Comparison of ENCODE assay signal across 8 cellular contexts in genomic region chr10:110681023-110681681, GRCh38. TPM values are rescaled to one million over a fixed set of nuclear protein-coding genes. Genes with fewer than 3 reads are reported as not detected.
DNase-seq lines count a peak whose midpoint lies in the region; ATAC-seq, FAIRE-seq and TF ChIP-seq lines count a peak whose summit lies in the region.

No MANE protein-coding gene starts in this region.

- H2AFZ ChIP-seq in H1 (ENCODE audit: low read length), result no peak overlapping the region

- H4K8ac ChIP-seq in H1 (ENCODE audit: extremely low read depth, insufficient read depth, low read length), result no peak overlapping the region

- no peak overlapping the region for H3K4me2 ChIP-seq in H1 (ENCODE audit: insufficient read depth in 1 of 2, low read depth in 2 of 2, low read length in 2 of 2)

- no peaks in the 10 kb centered on the region for H3K79me1 ChIP-seq in H1 (ENCODE audit: low read depth, low read length)

- no peak overlapping the region for H3K23ac ChIP-seq in H1 (ENCODE audit: insufficient read length)

- no peaks in the 10 kb centered on the region for H3K9me3 ChIP-seq in CD8-positive, alpha-beta memory T cell (ENCODE audit: low read length)
- H3K9me3 ChIP-seq in H1 (ENCODE audit: insufficient read depth in 2 of 2, low read depth in 1 of 2, low read length in 1 of 2), result no peaks in the 10 kb centered on the region

- no peak overlapping the region for H2BK120ac ChIP-seq in H1 (replicated peaks; ENCODE audit: low read depth, low read length)

- H3K4me3 ChIP-seq in CD8-positive, alpha-beta memory T cell (ENCODE audit: low read length), result no peak overlapping the region
- H3K4me3 ChIP-seq in H1 (ENCODE audit: extremely low read depth in 1 of 4, insufficient read depth in 2 of 4, low read depth in 3 of 4, low read length in 4 of 4), result no peak overlapping the region

- H3K4ac ChIP-seq in H1 (replicated peaks; ENCODE audit: insufficient read length, low read depth, low read length), result no peak overlapping the region

- H3K36me3 ChIP-seq in CD8-positive, alpha-beta memory T cell (ENCODE audit: insufficient read depth, low read length), result no peaks in the 10 kb centered on the region
- H3K36me3 ChIP-seq in H1 (ENCODE audit: control insufficient read depth in 2 of 4, insufficient read depth in 4 of 4, low read length in 3 of 4), result no peaks in the 10 kb centered on the region

- H2BK5ac ChIP-seq in H1 (ENCODE audit: low read depth, low read length), result no peak overlapping the region

- FAIRE-seq in H1 (lab: Jason Lieb, UNC), result peak; percentile 79

- TF ChIP-seq CTCF in H1 (IDR thresholded peaks at IDR 0.05; ENCODE audit: control extremely low read depth in 1 of 3, insufficient read depth in 1 of 3, low read depth in 1 of 3, low read length in 3 of 3) (peak; percentile 69 to 87 (median 86)), natural killer cell (IDR thresholded peaks at IDR 0.05) (peak; percentile 22)

- H4K5ac ChIP-seq in H1 (ENCODE audit: insufficient read length, low read depth, low read length), result no peak overlapping the region

- no peak overlapping the region for H2BK15ac ChIP-seq in H1 (ENCODE audit: low read length)

- no peak overlapping the region for H3K9ac ChIP-seq in H1 (replicated peaks in 1 of 4; ENCODE audit: extremely low read depth in 1 of 4, low read depth in 3 of 4, low read length in 3 of 4)

- peaks cover 0 to 4% (median 0%) of the 10 kb centered on the region in 3 donors for H3K4me1 Mint-ChIP-seq in CD8-positive, alpha-beta memory T cell
- no peaks in the 10 kb centered on the region for H3K4me1 Mint-ChIP-seq in natural killer cell

- H3K4me3 Mint-ChIP-seq in CD8-positive, alpha-beta memory T cell, result no peak overlapping the region
- no peak overlapping the region for H3K4me3 Mint-ChIP-seq in natural killer cell

- no peaks in the 10 kb centered on the region for H3K23me2 ChIP-seq in H1 (ENCODE audit: low read depth, low read length)

- H3K27me3 Mint-ChIP-seq in CD8-positive, alpha-beta memory T cell, result peaks cover 10 to 42% of the 10 kb centered on the region in 2 donors
- peaks cover 15 to 53% of the 10 kb centered on the region in 2 donors for H3K27me3 Mint-ChIP-seq in natural killer cell (ENCODE audit: low read depth in 2 of 2)

- no peaks in the 10 kb centered on the region for H3K79me2 ChIP-seq in H1 (ENCODE audit: control insufficient read depth in 1 of 2, insufficient read depth in 2 of 2, low read length in 2 of 2)

- H3K56ac ChIP-seq in H1 (replicated peaks; ENCODE audit: insufficient read length, low read depth, low read length), result no peak overlapping the region

- peak in 3 of 5 donors; percentile 3 to 16 (median 4) for DNase-seq in CD8-positive, alpha-beta memory T cell
- DNase-seq in HCEC 1CT (peak; percentile 34), SHP77 treated with DMSO at 0.1 percent for 48 hours (lab: John Stamatoyannopoulos, UW) (peak; percentile 43), H1 (ENCODE audit: low read depth in 1 of 2, low spot score in 2 of 2) (peak in 1 of 2 experiments; percentile 69), natural killer cell (no peak), kidney glomerular epithelial cell (lab: John Stamatoyannopoulos, UW) (no peak), KG1 (lab: John Stamatoyannopoulos, UW) (no peak)
- DNase-seq in activated CD4-positive, CD25-positive, alpha-beta regulatory T cell treated with anti-CD3 and anti-CD28 coated beads, Interleukin-2, amount 50 U/mL, for 72 hours, result no peak

- ATAC-seq in natural killer cell, result peak; percentile 53 to 62 (median 59)

- H3K4me1 ChIP-seq in CD8-positive, alpha-beta memory T cell (ENCODE audit: insufficient read depth, low read length), result no peaks in the 10 kb centered on the region
- H3K4me1 ChIP-seq in H1 (replicated peaks in 1 of 4; ENCODE audit: control insufficient read depth in 3 of 4, insufficient read depth in 4 of 4, low read length in 3 of 4), result peaks cover 2 to 10% (median 6%) of the 10 kb centered on the region in 4 experiments; a peak in 5 of 7 replicates

- no peaks in the 10 kb centered on the region for H3K9me3 Mint-ChIP-seq in CD8-positive, alpha-beta memory T cell
- no peaks in the 10 kb centered on the region for H3K9me3 Mint-ChIP-seq in natural killer cell

- intact Hi-C loops in natural killer cell (cut with micrococcal nuclease), result loop anchor here (1.0 kb wide), 1 partner anchor 71 kb away; no protein-coding TSS in a partner anchor

- TF ChIP-seq RAD21 in H1 (IDR thresholded peaks at IDR 0.05 in 1 of 2, conservative IDR thresholded peaks at IDR 0.05 in 1 of 2; ENCODE audit: low read depth in 2 of 2, low read length in 2 of 2), result peak; percentile 66 to 69

- H4K91ac ChIP-seq in H1 (replicated peaks; ENCODE audit: insufficient read length, low read length), result no peak overlapping the region

- no peak overlapping the region for H3K18ac ChIP-seq in H1 (ENCODE audit: extremely low read depth, low read length)

- no peak overlapping the region for H2AK5ac ChIP-seq in H1 (ENCODE audit: low read depth, low read length)

- H3K27ac ChIP-seq in CD8-positive, alpha-beta memory T cell (ENCODE audit: low read depth, low read length), result no peak overlapping the region
- H3K27ac ChIP-seq in H1 (ENCODE audit: low read depth, low read length), result no peak overlapping the region

- peaks cover 0 to 4% (median 2%) of the 10 kb centered on the region in 3 donors for H3K36me3 Mint-ChIP-seq in CD8-positive, alpha-beta memory T cell
- no peaks in the 10 kb centered on the region for H3K36me3 Mint-ChIP-seq in natural killer cell

- CTCF ChIA-PET in CD8-positive, alpha-beta memory T cell (lab: Charles Lee), result interaction anchor here (0.8 to 1.5 kb wide), 5 partner anchors 9 to 371 kb away, joined by 3 to 10 read pairs (median 3); no protein-coding TSS in a partner anchor
- CTCF ChIA-PET in H1 (lab: Charles Lee; ENCODE audit: partially characterized antibody), result interaction anchor here (0.5 to 13.4 kb wide), 28 partner anchors 8 to 726 kb away, joined by 3 to 237 read pairs (median 5); partner anchors contain the start of gene RBM20

- no peak overlapping the region for H2BK12ac ChIP-seq in H1 (ENCODE audit: low read depth, low read length)

- 48% methylated on average over 7 of the region's 7 CpGs; no CpG with 5 or more reads in 1 of the 2 experiments for WGBS in H1 (ENCODE audit: extremely low coverage in 1 of 2, insufficient coverage in 1 of 2, insufficient read length in 1 of 2, insufficient replicate concordance in 2 of 2, low coverage in 1 of 2, low lambda C conversion rate in 2 of 2, missing lambda C conversion rate in 1 of 2), 2 experiments

- H4K20me1 ChIP-seq in H1 (replicated peaks in 1 of 2; ENCODE audit: control insufficient read depth in 1 of 2, insufficient read depth in 2 of 2, low read length in 2 of 2), result no peaks in the 10 kb centered on the region

- POLR2A ChIA-PET in CD8-positive, alpha-beta memory T cell (lab: Charles Lee), result no interaction called here
- POLR2A ChIA-PET in H1 (lab: Charles Lee; ENCODE audit: partially characterized antibody), result interaction anchor here (1.3 kb wide), 1 partner anchor 57 kb away, joined by 3 read pairs; no protein-coding TSS in a partner anchor

- H3K27me3 ChIP-seq in CD8-positive, alpha-beta memory T cell (ENCODE audit: insufficient read depth, low read length, poor library complexity, severe bottlenecking), result no peaks in the 10 kb centered on the region
- H3K27me3 ChIP-seq in H1 (replicated peaks in 1 of 4; ENCODE audit: control insufficient read depth in 3 of 4, extremely low read depth in 1 of 4, insufficient read depth in 3 of 4, low read length in 3 of 4), result no peaks in the 10 kb centered on the region

- no peak overlapping the region for H3K27ac Mint-ChIP-seq in CD8-positive, alpha-beta memory T cell
- no peak overlapping the region for H3K27ac Mint-ChIP-seq in natural killer cell

- H3K14ac ChIP-seq in H1 (ENCODE audit: insufficient read length), result no peak overlapping the region

- TF ChIP-seq POLR2A in H1 (IDR thresholded peaks at IDR 0.05; ENCODE audit: control extremely low read depth in 1 of 2, low read depth in 2 of 2, low read length in 2 of 2), result no peak

- H2BK20ac ChIP-seq in H1 (ENCODE audit: low read length), result no peak overlapping the region

- TF ChIP-seq EP300 in H1 (IDR thresholded peaks at IDR 0.05; ENCODE audit: borderline replicate concordance in 1 of 2, low read depth in 2 of 2, low read length in 2 of 2), result no peak

TF ChIP-seq in H1, 55 proteins besides CTCF, POLR2A, EP300 and RAD21:
- peak; percentile 73; the same call in 1 of the 2 replicates for TF ChIP-seq TEAD4 (IDR thresholded peaks at IDR 0.05; ENCODE audit: low read depth, low read length)
- no peak for TF ChIP-seq SAP30 (IDR thresholded peaks at IDR 0.05; ENCODE audit: insufficient read depth, insufficient replicate concordance, low read length)

RNA-seq across cellular contexts. Expression of gene RBM20, which starts 37.0 kb away (rescaled TPM):
- total RNA-seq in CD8-positive, alpha-beta memory T cell, result under 1 TPM; 0.07 to 0.09 TPM
- polyA plus RNA-seq in CD8-positive, alpha-beta memory T cell, result not detected
- 0.29 and 0.63 TPM in 2 replicates for total RNA-seq in H1 (2021; fragmentation: NEBNext Ultra II Directional; extraction: Animal tissue kit (Norgen Biotek cat#: 25700))
- 0.05 and 0.22 TPM in 2 replicates for polyA plus RNA-seq in H1 (2011; rRNA removed)
- 0.10 TPM for polyA plus RNA-seq in H1 (2011; cell fraction: cytosol; rRNA removed)
- polyA plus RNA-seq in H1 (2011; cell fraction: nucleus; rRNA removed), result 0.39 TPM
- 0.08 to 0.20 TPM (median 0.13 TPM) in 4 replicates for polyA plus RNA-seq in H1 (2012, experiment 1 of 2)
- polyA plus RNA-seq in H1 (2012, experiment 2 of 2), result 0.04 TPM
- polyA plus RNA-seq in H1 (2013, experiment 1 of 2), result 0.30 TPM
- 0.29 TPM for polyA plus RNA-seq in H1 (2013, experiment 2 of 2)
- polyA minus RNA-seq in H1 (2011; rRNA and poly(A)+ RNA removed), result 0.19 and 0.20 TPM in 2 replicates
- 0.73 TPM for polyA minus RNA-seq in H1 (2011; cell fraction: cytosol; rRNA and poly(A)+ RNA removed)
- polyA minus RNA-seq in H1 (2011; cell fraction: nucleus; rRNA and poly(A)+ RNA removed), result 1.1 TPM
- under 1 TPM in 1 of 3 donors, not detected in 2; 0.35 TPM for total RNA-seq in natural killer cell

Comparison
In these comparisons a context has a peak if more than half of its experiments do, and no peak if none do; other contexts are left out.
1. DNase-seq: peak in CD8-positive, alpha-beta memory T cell (3 of 5), HCEC 1CT (single experiment) and SHP77 treated with DMSO at 0.1 percent for 48 hours (single experiment); none in natural killer cell (single experiment), activated CD4-positive, CD25-positive, alpha-beta regulatory T cell treated with anti-CD3 and anti-CD28 coated beads, Interleukin-2, amount 50 U/mL, for 72 hours (single experiment), kidney glomerular epithelial cell (single experiment) and KG1 (single experiment).